13 cellular contexts compared by ENCODE assay signal in the genomic region with DNA sequence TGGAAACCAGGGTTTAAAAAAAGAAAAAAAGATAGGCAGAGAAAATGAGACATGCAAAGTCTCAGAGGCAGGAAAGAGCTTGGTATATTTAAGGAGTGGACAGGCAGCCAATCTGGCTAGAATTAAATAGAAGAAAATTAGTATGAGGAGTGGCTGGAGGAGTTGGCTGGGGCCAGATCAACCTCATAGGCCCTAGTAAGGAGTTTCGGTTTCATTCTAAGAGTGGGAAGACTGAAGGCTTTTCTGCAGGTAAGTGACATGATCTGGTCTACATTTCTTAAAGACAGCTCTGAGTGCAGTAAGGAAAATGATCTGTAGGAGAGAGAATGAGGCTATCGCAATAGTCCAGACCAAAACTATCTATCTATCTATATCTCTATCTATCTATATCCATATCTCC. TPM values are rescaled to one million over a fixed set of nuclear protein-coding genes. Genes with fewer than 3 reads are reported as not detected.
DNase-seq lines count a peak whose midpoint lies in the region; ATAC-seq and TF ChIP-seq lines count a peak whose summit lies in the region.
"Had no signal": no experiment of that assay in that cellular context is flagged by ENCODE, and none has a peak within 500 bp of the region (broad histone marks: within the 10 kb centered on the region; RNA-seq: fewer than 3 reads in every experiment).

No MANE protein-coding gene starts in this region.

- intact Hi-C loops in mucosa of descending colon (cut with DNase I, micrococcal nuclease) (no loop called here), vagina (cut with DNase I) (no loop called here)

- no peak for TF ChIP-seq POLR2A in vagina (IDR thresholded peaks at IDR 0.05)

- no peaks in the 10 kb centered on the region for H3K27me3 ChIP-seq in vagina
- H3K27me3 ChIP-seq: pancreas had no signal

- ATAC-seq in GM18868 (IDR thresholded peaks at IDR 0.05; ENCODE audit: unreplicated experiment) = peak; percentile 85
- ATAC-seq in GM21515 (IDR thresholded peaks at IDR 0.05; ENCODE audit: unreplicated experiment) = peak; percentile 76
- peak; percentile 59 for ATAC-seq in HG03432 (IDR thresholded peaks at IDR 0.05; ENCODE audit: unreplicated experiment)
- peak; percentile 13 for ATAC-seq in mucosa of descending colon
- no peak for ATAC-seq in HG03457 (IDR thresholded peaks at IDR 0.05; ENCODE audit: unreplicated experiment)
- ATAC-seq: pancreas had no signal

- no peak overlapping the region for H3K4me3 ChIP-seq in mucosa of descending colon
- no peak overlapping the region for H3K4me3 ChIP-seq in vagina
- H3K4me3 ChIP-seq: adrenal gland, pancreas had no signal

- H3K9me3 ChIP-seq in mucosa of descending colon = no peaks in the 10 kb centered on the region
- no peaks in the 10 kb centered on the region for H3K9me3 ChIP-seq in vagina
- H3K9me3 ChIP-seq: adrenal gland, pancreas, SK-N-SH had no signal

- H3K36me3 ChIP-seq in mucosa of descending colon (ENCODE audit: low read depth) (no peaks in the 10 kb centered on the region), vagina (no peaks in the 10 kb centered on the region)
- H3K36me3 ChIP-seq: adrenal gland, pancreas had no signal

- H3K4me1 ChIP-seq in mucosa of descending colon (ENCODE audit: low read depth) = peaks cover 3% of the 10 kb centered on the region
- H3K4me1 ChIP-seq in vagina = peaks cover 6% of the 10 kb centered on the region
- H3K4me1 ChIP-seq: adrenal gland, pancreas had no signal

- no peak for TF ChIP-seq CTCF in mucosa of descending colon (IDR thresholded peaks at IDR 0.05)
- no peak for TF ChIP-seq CTCF in vagina (IDR thresholded peaks at IDR 0.05)

- DNase-seq in mucosa of descending colon = no peak
- no peak for DNase-seq in vagina (ENCODE audit: extremely low spot score in 2 of 2)
- no peak for DNase-seq in DMS153 treated with DMSO at 0.1 percent for 48 hours (lab: John Stamatoyannopoulos, UW; ENCODE audit: unreplicated experiment)
- DNase-seq: activated B cell treated with CpG ODN at 0.5 μM for 24 hours, adrenal gland, kidney, NCI-H2171 treated with DMSO at 0.1 percent for 48 hours, pancreas, SK-N-SH had no signal

- no peak overlapping the region for H3K27ac ChIP-seq in vagina
- H3K27ac ChIP-seq: adrenal gland, pancreas had no signal

RNA-seq across cellular contexts. Expression of a gene that starts 27.5 kb away (rescaled TPM):
- total RNA-seq in mucosa of descending colon = 1 to 10 TPM in 2 of 3 donors, under 1 TPM in 1; 0.41 to 3.1 (median 1.4) TPM
- 43.2 TPM for total RNA-seq in vagina

Comparison
In these comparisons a context has a peak if more than half of its experiments do, and no peak if none do; other contexts are left out.
1. RNA of a gene that starts 27.5 kb away (total RNA-seq): 43.2 TPM in vagina (single experiment); 0.41 to 3.1 TPM in mucosa of descending colon; every median in the first group is over 10 times any median in the second.